Comparison of ENCODE assay signal across 25 cellular contexts in genomic region chr2:33180915-33181314, GRCh38.
"Had no signal": no experiment of that assay in that cellular context is flagged by ENCODE, and none has a peak within 500 bp of the region (broad histone marks: within the 10 kb centered on the region; RNA-seq: fewer than 3 reads in every experiment).

No MANE protein-coding gene starts in this region.

- H3K4me1 Mint-ChIP-seq: activated CD4-positive, alpha-beta memory T cell treated with anti-CD3 and anti-CD28 coated beads, Interleukin-2, amount 10 ng/mL, durations not matched to agents 7 days and 5 days; activated naive CD8-positive, alpha-beta T cell treated with anti-CD3 and anti-CD28 coated beads, Interleukin-2, amount 10 ng/mL, durations not matched to agents 7 days and 5 days; brain; T-cell had no signal

- H3K27ac Mint-ChIP-seq: activated CD4-positive, alpha-beta memory T cell treated with anti-CD3 and anti-CD28 coated beads, Interleukin-2, amount 10 ng/mL, durations not matched to agents 7 days and 5 days; activated naive CD8-positive, alpha-beta T cell treated with anti-CD3 and anti-CD28 coated beads, Interleukin-2, amount 10 ng/mL, durations not matched to agents 7 days and 5 days; brain; T-cell had no signal

- H3K36me3 ChIP-seq: adrenal gland had no signal

- H3K4me1 ChIP-seq: adrenal gland had no signal

- H3K36me3 Mint-ChIP-seq: activated naive CD8-positive, alpha-beta T cell treated with anti-CD3 and anti-CD28 coated beads, Interleukin-2, amount 10 ng/mL, durations not matched to agents 7 days and 5 days; T-cell had no signal

- H3K4me3 Mint-ChIP-seq: activated CD4-positive, alpha-beta memory T cell treated with anti-CD3 and anti-CD28 coated beads, Interleukin-2, amount 10 ng/mL, durations not matched to agents 7 days and 5 days; activated naive CD8-positive, alpha-beta T cell treated with anti-CD3 and anti-CD28 coated beads, Interleukin-2, amount 10 ng/mL, durations not matched to agents 7 days and 5 days; brain; T-cell had no signal

- ATAC-seq: T-cell had no signal

- H3K27me3 ChIP-seq: adrenal gland had no signal

- H3K4me3 ChIP-seq: adrenal gland had no signal

- H3K9me3 ChIP-seq: adrenal gland had no signal

- DNase-seq: activated CD4-positive, alpha-beta memory T cell treated with anti-CD3 and anti-CD28 coated beads, Interleukin-2, amount 10 ng/mL, durations not matched to agents 7 days and 5 days; activated CD4-positive, alpha-beta T cell treated with anti-CD3 and anti-CD28 coated beads, Interleukin-2, amount 50 U/mL, for 1 hour; activated CD4-positive, CD25-positive, alpha-beta regulatory T cell; activated CD8-positive, alpha-beta memory T cell treated with anti-CD3 and anti-CD28 coated beads, Interleukin-2, amount 50 U/mL, for 4 hours; activated naive CD4-positive, alpha-beta T cell treated with anti-CD3 and anti-CD28 coated beads, Interleukin-2, amount 50 U/mL, for 16 hours; activated naive CD8-positive, alpha-beta T cell treated with anti-CD3 and anti-CD28 coated beads, Interleukin-2, amount 10 ng/mL, durations not matched to agents 7 days and 5 days; adrenal gland; cerebellar nuclear complex; NCI-H1092; NCI-H1417; NCI-H1694; NCI-H2029; NCI-H2107; NCI-H2171 treated with DMSO at 0.1 percent for 48 hours; NCI-H345; NCI-H510A; NCI-H526 treated with DMSO at 0.1 percent for 48 hours; NCI-H82; SHP77 treated with DMSO at 0.1 percent for 48 hours; T-cell; T-helper 2 cell; T1000 had no signal

- H3K27me3 Mint-ChIP-seq: activated CD4-positive, alpha-beta memory T cell treated with anti-CD3 and anti-CD28 coated beads, Interleukin-2, amount 10 ng/mL, durations not matched to agents 7 days and 5 days; brain; T-cell had no signal

- H3K9me3 Mint-ChIP-seq: activated CD4-positive, alpha-beta memory T cell treated with anti-CD3 and anti-CD28 coated beads, Interleukin-2, amount 10 ng/mL, durations not matched to agents 7 days and 5 days; activated naive CD8-positive, alpha-beta T cell treated with anti-CD3 and anti-CD28 coated beads, Interleukin-2, amount 10 ng/mL, durations not matched to agents 7 days and 5 days; T-cell had no signal

- H3K27ac ChIP-seq: adrenal gland, KMS-11, VCaP had no signal
